Comparison of ENCODE assay signal across 17 cellular contexts in genomic region chr7:106720641-106721040, GRCh38. TPM values are rescaled to one million over a fixed set of nuclear protein-coding genes. Genes with fewer than 3 reads are reported as not detected.
DNase-seq lines count a peak whose midpoint lies in the region; ATAC-seq and TF ChIP-seq lines count a peak whose summit lies in the region.
"Had no signal": no experiment of that assay in that cellular context is flagged by ENCODE, and none has a peak within 500 bp of the region (broad histone marks: within the 10 kb centered on the region; RNA-seq: fewer than 3 reads in every experiment).

No MANE protein-coding gene starts in this region.

- H3K27ac ChIP-seq in mammary epithelial cell (ENCODE audit: insufficient read depth, low read depth, low read length) (no peak overlapping the region), breast epithelium (no peak overlapping the region)
- H3K27ac ChIP-seq: A549, brain microvascular endothelial cell, transverse colon had no signal

- no peak for TF ChIP-seq POLR2A in breast epithelium (IDR thresholded peaks at IDR 0.05)

- H3K27me3 ChIP-seq in mammary epithelial cell (ENCODE audit: insufficient read depth, low read length) (no peaks in the 10 kb centered on the region), breast epithelium (no peaks in the 10 kb centered on the region)
- H3K27me3 ChIP-seq: brain microvascular endothelial cell, transverse colon had no signal

- no peak for TF ChIP-seq CTCF in mammary epithelial cell (conservative IDR thresholded peaks at IDR 0.05 in 1 of 2, IDR thresholded peaks at IDR 0.05 in 1 of 2; ENCODE audit: extremely low read depth in 1 of 2, insufficient read depth in 1 of 2, low read depth in 1 of 2, low read length in 2 of 2)
- TF ChIP-seq CTCF in breast epithelium (IDR thresholded peaks at IDR 0.05) = no peak
- TF ChIP-seq CTCF in GM13977 (IDR thresholded peaks at IDR 0.05; ENCODE audit: extremely low read depth, insufficient read depth, missing control alignments) = no peak

- no TSS peak for BruUV-seq in mammary epithelial cell (replicated peaks; lab: Mats Ljungman, UMichigan)

- H3K4me3 ChIP-seq in mammary epithelial cell (replicated peaks in 1 of 3; ENCODE audit: insufficient read depth in 1 of 3, low read depth in 2 of 3, low read length in 3 of 3) = no peak overlapping the region
- H3K4me3 ChIP-seq in breast epithelium = no peak overlapping the region
- H3K4me3 ChIP-seq: A549, transverse colon had no signal

- intact Hi-C loops in mammary epithelial cell (cut with micrococcal nuclease) (no loop called here), breast epithelium (cut with DNase I; ENCODE audit: low total_unique reads) (no loop called here)

- CTCF ChIA-PET in mammary epithelial cell (lab: Charles Lee; ENCODE audit: low non-redundant PET) = no interaction called here

- H3K9me3 Mint-ChIP-seq in stimulated activated effector memory CD8-positive, alpha-beta T cell treated with anti-CD3 and anti-CD28 coated beads, Interleukin-12 subunit alpha, Interleukin-12 subunit beta, amount 100 ng/mL, for 72 hours = peaks cover 3% of the 10 kb centered on the region

- no peak overlapping the region for H3K4me3 Mint-ChIP-seq in stimulated activated effector memory CD8-positive, alpha-beta T cell treated with anti-CD3 and anti-CD28 coated beads, Interleukin-12 subunit alpha, Interleukin-12 subunit beta, amount 100 ng/mL, for 72 hours
- H3K4me3 Mint-ChIP-seq: activated CD4-positive, alpha-beta T cell treated with anti-CD3 and anti-CD28 coated beads, Interleukin-2, amount 10 ng/mL, durations not matched to agents 7 days and 5 days; naive thymus-derived CD8-positive, alpha-beta T cell had no signal

- H3K9ac ChIP-seq in mammary epithelial cell (ENCODE audit: insufficient read depth, low read length) = no peak overlapping the region

- H3K4me1 ChIP-seq in mammary epithelial cell (ENCODE audit: insufficient read depth, low read length) (peaks cover 23% of the 10 kb centered on the region), breast epithelium (no peaks in the 10 kb centered on the region)

- no peaks in the 10 kb centered on the region for H3K79me2 ChIP-seq in mammary epithelial cell (ENCODE audit: insufficient read depth, low read length)

- peak overlapping the region; percentile 6 for H2AFZ ChIP-seq in mammary epithelial cell (ENCODE audit: low read depth, low read length)

- no peaks in the 10 kb centered on the region for H4K20me1 ChIP-seq in mammary epithelial cell (ENCODE audit: insufficient read depth, low read length)

- ATAC-seq in HG02885 (IDR thresholded peaks at IDR 0.05; ENCODE audit: poor library complexity, unreplicated experiment) (peak; percentile 62), HG03108 (IDR thresholded peaks at IDR 0.05; ENCODE audit: unreplicated experiment) (no peak)
- no peak for ATAC-seq in stimulated activated effector memory CD8-positive, alpha-beta T cell treated with anti-CD3 and anti-CD28 coated beads, Interleukin-12 subunit alpha, Interleukin-12 subunit beta, amount 100 ng/mL, for 72 hours
- ATAC-seq: A549; naive thymus-derived CD8-positive, alpha-beta T cell; sciatic nerve had no signal

- dilution Hi-C loops in mammary epithelial cell (cut with HindIII; ENCODE audit: low sequenced_read_pairs) = no loop called here

- H3K36me3 Mint-ChIP-seq in stimulated activated effector memory CD8-positive, alpha-beta T cell treated with anti-CD3 and anti-CD28 coated beads, Interleukin-12 subunit alpha, Interleukin-12 subunit beta, amount 100 ng/mL, for 72 hours = no peaks in the 10 kb centered on the region
- H3K36me3 Mint-ChIP-seq: naive thymus-derived CD8-positive, alpha-beta T cell had no signal

- no peak overlapping the region for H3K4me2 ChIP-seq in mammary epithelial cell (ENCODE audit: insufficient read depth, low read depth, low read length)
- H3K4me2 ChIP-seq: A549 had no signal

- H3K9me3 ChIP-seq in mammary epithelial cell (replicated peaks; ENCODE audit: insufficient read depth, low read length) (no peaks in the 10 kb centered on the region), breast epithelium (no peaks in the 10 kb centered on the region)
- H3K9me3 ChIP-seq: A549, transverse colon had no signal

- WGBS in mammary epithelial cell (ENCODE audit: low coverage, missing lambda C conversion rate) = 100% methylated on average over 2 of the region's 2 CpGs

- no peaks in the 10 kb centered on the region for H3K36me3 ChIP-seq in mammary epithelial cell (ENCODE audit: insufficient read depth, low read length)
- H3K36me3 ChIP-seq in breast epithelium = no peaks in the 10 kb centered on the region
- H3K36me3 ChIP-seq: brain microvascular endothelial cell, transverse colon had no signal

- no peak overlapping the region for H3K27ac Mint-ChIP-seq in stimulated activated effector memory CD8-positive, alpha-beta T cell treated with anti-CD3 and anti-CD28 coated beads, Interleukin-12 subunit alpha, Interleukin-12 subunit beta, amount 100 ng/mL, for 72 hours
- H3K27ac Mint-ChIP-seq: activated CD4-positive, alpha-beta T cell treated with anti-CD3 and anti-CD28 coated beads, Interleukin-2, amount 10 ng/mL, durations not matched to agents 7 days and 5 days had no signal

- peaks cover 30% of the 10 kb centered on the region for H3K4me1 Mint-ChIP-seq in stimulated activated effector memory CD8-positive, alpha-beta T cell treated with anti-CD3 and anti-CD28 coated beads, Interleukin-12 subunit alpha, Interleukin-12 subunit beta, amount 100 ng/mL, for 72 hours

- in situ Hi-C loops in mammary epithelial cell (cut with MboI; ENCODE audit: low sequenced_read_pairs in 2 of 2) (no loop called here), GM13977 (cut with MboI; ENCODE audit: low pct_unique_long_range_greater_than_20kb, low sequenced_read_pairs, unreplicated experiment) (no loop called here)

- DNase-seq in mammary epithelial cell (no peak), breast epithelium (ENCODE audit: low spot score in 2 of 2) (no peak), MV-4-11 (lab: John Stamatoyannopoulos, UW) (peak; percentile 59), GM13977 (ENCODE audit: low spot score) (no peak), GM03348 (ENCODE audit: low spot score) (no peak)
- DNase-seq in stimulated activated effector memory CD8-positive, alpha-beta T cell treated with anti-CD3 and anti-CD28 coated beads, Interleukin-12 subunit alpha, Interleukin-12 subunit beta, amount 100 ng/mL, for 72 hours (ENCODE audit: low spot score in 2 of 2) = no peak
- DNase-seq: activated CD4-positive, alpha-beta T cell treated with anti-CD3 and anti-CD28 coated beads, Interleukin-2, amount 10 ng/mL, durations not matched to agents 7 days and 5 days; brain microvascular endothelial cell; DMS 273 treated with DMSO at 0.1 percent for 48 hours; naive thymus-derived CD8-positive, alpha-beta T cell; NCI-H2171; OCI-M1; transverse colon had no signal

RNA-seq across cellular contexts. Expression of gene CCDC71L, which starts 59.7 kb away (rescaled TPM):
- total RNA-seq in mammary epithelial cell = 10 to 100 TPM; 32.2 to 37.8 TPM
- 14.0 TPM for polyA plus RNA-seq in mammary epithelial cell
- 15.1 TPM for polyA minus RNA-seq in mammary epithelial cell
- total RNA-seq in breast epithelium = 10 to 100 TPM; 29.9 to 69.4 (median 59.0) TPM
